8 cellular contexts compared by ENCODE assay signal in the genomic region with DNA sequence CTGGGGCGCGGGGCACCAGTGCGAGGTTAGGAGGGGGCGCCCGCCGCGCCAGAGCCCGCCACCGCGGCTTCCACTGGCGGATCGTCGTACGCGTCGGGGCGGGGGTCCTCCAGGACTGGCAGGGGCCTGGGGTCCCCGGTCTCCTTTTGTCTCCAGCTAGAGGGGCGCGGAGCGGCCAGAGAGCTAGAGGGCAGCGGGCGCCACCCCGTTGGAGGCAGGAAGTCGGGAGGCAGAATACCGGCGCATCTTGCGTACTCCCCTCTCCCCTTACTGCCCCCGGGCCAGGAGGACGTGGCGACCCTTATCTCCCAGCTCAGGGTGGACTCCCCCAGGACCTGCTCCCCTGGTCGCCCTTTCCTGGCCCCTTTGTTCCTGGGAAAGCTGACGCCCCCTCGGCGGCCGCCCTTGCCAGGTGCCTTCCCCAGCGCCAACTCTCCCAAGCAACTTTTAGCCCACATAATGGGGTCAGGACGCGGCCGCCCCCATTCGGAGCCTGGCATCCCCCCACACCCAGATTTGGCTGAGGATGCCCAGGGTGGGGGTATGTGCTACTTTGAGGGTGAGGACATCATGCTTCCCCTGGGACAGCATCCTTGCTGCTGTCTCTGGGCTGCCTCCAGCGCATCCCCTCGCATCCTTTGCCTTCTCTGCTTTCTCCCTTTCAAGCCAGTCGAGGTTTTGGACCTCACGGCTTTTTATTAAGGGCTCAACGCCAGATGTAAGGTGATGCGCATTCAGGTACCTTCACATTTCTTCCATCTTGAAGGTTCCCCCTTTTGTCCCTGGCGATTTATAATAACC. TPM values are rescaled to one million over a fixed set of nuclear protein-coding genes. Genes with fewer than 3 reads are reported as not detected.
DNase-seq lines count a peak whose midpoint lies in the region; ATAC-seq and TF ChIP-seq lines count a peak whose summit lies in the region.

No MANE protein-coding gene starts in this region.

- peak overlapping the region; percentile 90 for H3K4me2 ChIP-seq in mesenchymal stem cell (ENCODE audit: low read length, poor library complexity, severe bottlenecking)

- no peak overlapping the region for H4K8ac ChIP-seq in mesenchymal stem cell (ENCODE audit: low read length)

- no peak overlapping the region for H2BK120ac ChIP-seq in mesenchymal stem cell (ENCODE audit: low read depth, low read length)

- in situ Hi-C loops in brain microvascular endothelial cell (cut with HindIII; ENCODE audit: low pct_ligation_motif_present, low sequenced_read_pairs), result no loop called here

- no peak overlapping the region for H3K27ac ChIP-seq in brain microvascular endothelial cell
- H3K27ac ChIP-seq in mesenchymal stem cell (ENCODE audit: low read length, poor library complexity, severe bottlenecking), result no peak overlapping the region
- no peak overlapping the region for H3K27ac ChIP-seq in aorta (ENCODE audit: low read depth in 1 of 2, low read length in 2 of 2)

- H2BK5ac ChIP-seq in mesenchymal stem cell (ENCODE audit: low read depth, low read length, poor library complexity, severe bottlenecking), result no peak overlapping the region

- H2AK5ac ChIP-seq in mesenchymal stem cell (ENCODE audit: low read length, severe bottlenecking), result no peak overlapping the region

- WGBS in mesenchymal stem cell, result 0% methylated on average over 15 of the region's 48 CpGs
- WGBS in aorta, 2 donors, result 2 to 24% methylated on average over 46 to 48 of the region's 48 CpGs

- H3K18ac ChIP-seq in mesenchymal stem cell (ENCODE audit: low read depth in 1 of 2, low read length in 2 of 2), result no peak overlapping the region

- peak overlapping the region; percentile 56 for H3K4me3 ChIP-seq in brain microvascular endothelial cell (ENCODE audit: low read depth, low read length)
- peak overlapping the region; percentile 59 to 80 for H3K4me3 ChIP-seq in mesenchymal stem cell (ENCODE audit: insufficient read depth in 1 of 2, low read depth in 1 of 2, low read length in 2 of 2)
- peak overlapping the region; percentile 16 to 43 for H3K4me3 ChIP-seq in aorta (ENCODE audit: low read length in 2 of 2)

- no peak overlapping the region for H3K14ac ChIP-seq in mesenchymal stem cell (ENCODE audit: low read length in 2 of 2)

- no peak overlapping the region for H2BK12ac ChIP-seq in mesenchymal stem cell (ENCODE audit: low read length in 2 of 2)

- no peak overlapping the region for H3K23ac ChIP-seq in mesenchymal stem cell (ENCODE audit: low read length in 2 of 2)

- DNase-seq in activated naive CD4-positive, alpha-beta T cell treated with Interleukin-2 at 50 U/mL for 16 hours, result peak; percentile 2
- no peak for DNase-seq in activated naive CD4-positive, alpha-beta T cell treated with anti-CD3 and anti-CD28 coated beads, Interleukin-2, amount 50 U/mL, for 16 hours
- DNase-seq in brain microvascular endothelial cell, result no peak
- DNase-seq in mesenchymal stem cell, result no peak
- DNase-seq in aorta, result peak in 1 of 2 donors; percentile 70
- DNase-seq in SW480 (ENCODE audit: low spot score), result no peak

- TF ChIP-seq CTCF in brain microvascular endothelial cell (IDR thresholded peaks at IDR 0.05; ENCODE audit: low read depth, low read length, missing control alignments), result no peak

- H4K91ac ChIP-seq in mesenchymal stem cell (ENCODE audit: low read length), result no peak overlapping the region

- H3K79me1 ChIP-seq in mesenchymal stem cell (replicated peaks; ENCODE audit: low read length, poor library complexity, severe bottlenecking), result no peaks in the 10 kb centered on the region

- H2AFZ ChIP-seq in mesenchymal stem cell (ENCODE audit: low read depth, low read length), result peak overlapping the region; percentile 5

- no peaks in the 10 kb centered on the region for H3K9me3 ChIP-seq in mesenchymal stem cell (ENCODE audit: control insufficient read depth, low read length)
- H3K9me3 ChIP-seq in aorta (ENCODE audit: control insufficient read depth, low read length), result no peaks in the 10 kb centered on the region

- H3K4me1 ChIP-seq in mesenchymal stem cell (ENCODE audit: control insufficient read depth, insufficient read depth, low read depth, low read length), result peaks cover 13% of the 10 kb centered on the region
- H3K4me1 ChIP-seq in aorta (ENCODE audit: control insufficient read depth in 1 of 2, insufficient read depth in 2 of 2, low read length in 2 of 2), result no peaks in the 10 kb centered on the region

- H2BK15ac ChIP-seq in mesenchymal stem cell (ENCODE audit: low read depth, poor library complexity, severe bottlenecking), result no peak overlapping the region

- no peaks in the 10 kb centered on the region for H3K27me3 ChIP-seq in brain microvascular endothelial cell (replicated peaks)
- peaks cover 0 to 22% of the 10 kb centered on the region in 2 experiments for H3K27me3 ChIP-seq in mesenchymal stem cell (ENCODE audit: control insufficient read depth in 1 of 2, insufficient read depth in 1 of 2, low read length in 2 of 2)
- no peaks in the 10 kb centered on the region for H3K27me3 ChIP-seq in aorta (ENCODE audit: control insufficient read depth in 1 of 2, insufficient read depth in 2 of 2, low read length in 1 of 2)

- H3K4ac ChIP-seq in mesenchymal stem cell (ENCODE audit: low read depth in 1 of 2, low read length in 2 of 2), result no peak overlapping the region

- ATAC-seq in HG03439 (IDR thresholded peaks at IDR 0.05; ENCODE audit: unreplicated experiment), result peak; percentile 28
- peak; percentile 46 for ATAC-seq in aorta (ENCODE audit: low FRiP score)
- ATAC-seq in GM21515 (IDR thresholded peaks at IDR 0.05; ENCODE audit: unreplicated experiment), result no peak

- intact Hi-C loops in aorta (cut with DNase I), result no loop called here

- H3K9ac ChIP-seq in mesenchymal stem cell (ENCODE audit: low read length), result peak overlapping the region; percentile 55

- H3K36me3 ChIP-seq in brain microvascular endothelial cell (replicated peaks), result no peaks in the 10 kb centered on the region
- H3K36me3 ChIP-seq in mesenchymal stem cell (ENCODE audit: control insufficient read depth in 1 of 2, insufficient read depth in 2 of 2, low read depth in 1 of 2, low read length in 2 of 2), result no peaks in the 10 kb centered on the region
- no peaks in the 10 kb centered on the region for H3K36me3 ChIP-seq in aorta (ENCODE audit: control insufficient read depth in 1 of 2, insufficient read depth in 2 of 2, low read length in 1 of 2)

RNA-seq across cellular contexts. Expression of gene CNKSR2, which starts 1.0 kb away (rescaled TPM):
- polyA plus RNA-seq in mesenchymal stem cell (2013, experiment 1 of 2), result 0.28 TPM
- polyA plus RNA-seq in mesenchymal stem cell (2013, experiment 2 of 2), result 0.29 TPM
- total RNA-seq in aorta, result 1 to 10 TPM; 1.6 to 5.4 TPM
- polyA plus RNA-seq in aorta, result not detected
